Comparison of ENCODE assay signal across 9 cellular contexts in the genomic region with DNA sequence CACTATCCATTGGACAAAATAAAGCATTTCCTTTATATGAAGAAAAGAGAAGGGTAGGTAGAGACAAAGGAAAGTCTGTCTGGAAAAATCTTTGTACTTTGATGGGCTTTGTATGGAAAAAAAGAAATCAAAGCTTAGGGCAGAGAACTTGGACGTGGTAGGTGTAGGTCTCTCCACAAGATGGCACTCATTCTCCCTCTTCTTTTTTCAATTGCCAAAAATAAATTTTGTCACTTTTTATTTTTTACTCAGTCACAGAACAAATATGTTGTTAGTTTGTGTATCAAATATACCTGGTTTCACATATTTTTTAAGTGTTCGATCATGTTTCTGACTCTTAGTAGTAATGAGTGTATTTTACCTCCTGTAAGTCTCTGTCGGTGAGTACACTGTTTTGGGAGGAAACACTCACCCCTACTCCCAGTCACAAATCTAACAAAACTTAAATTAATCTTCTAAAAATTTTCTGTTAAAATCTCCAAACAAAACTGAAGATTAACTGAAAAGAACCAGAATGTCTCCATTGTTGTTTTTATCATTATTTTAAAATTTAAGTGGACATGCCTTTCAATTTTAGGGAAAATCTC.
A peak's percentile ranks its signal among the peaks of the same experiment; 100 is the strongest.
DNase-seq lines count a peak whose midpoint lies in the region; ATAC-seq and TF ChIP-seq lines count a peak whose summit lies in the region.
"Had no signal": no experiment of that assay in that cellular context is flagged by ENCODE, and none has a peak within 500 bp of the region (broad histone marks: within the 10 kb centered on the region; RNA-seq: fewer than 3 reads in every experiment).

No MANE protein-coding gene starts in this region.

- TF ChIP-seq EP300 in suprapubic skin (IDR thresholded peaks at IDR 0.05) = no peak

- H3K4me1 Mint-ChIP-seq in natural killer cell = no peaks in the 10 kb centered on the region

- H3K4me1 ChIP-seq in suprapubic skin = no peaks in the 10 kb centered on the region

- H3K36me3 Mint-ChIP-seq in natural killer cell = no peaks in the 10 kb centered on the region

- TF ChIP-seq CTCF in astrocyte of the spinal cord (IDR thresholded peaks at IDR 0.05; ENCODE audit: low read depth, low read length) = peak; percentile 63
- no peak for TF ChIP-seq CTCF in suprapubic skin (IDR thresholded peaks at IDR 0.05)
- TF ChIP-seq CTCF in natural killer cell (IDR thresholded peaks at IDR 0.05) = no peak

- ATAC-seq in HG03432 (IDR thresholded peaks at IDR 0.05; ENCODE audit: unreplicated experiment) = peak; percentile 50
- ATAC-seq in natural killer cell = no peak

- no peaks in the 10 kb centered on the region for H3K9me3 Mint-ChIP-seq in natural killer cell

- H3K27me3 ChIP-seq in suprapubic skin = no peaks in the 10 kb centered on the region

- no peaks in the 10 kb centered on the region for H3K27me3 Mint-ChIP-seq in natural killer cell (ENCODE audit: low read depth in 2 of 2)

- no peak for TF ChIP-seq POLR2A in suprapubic skin (IDR thresholded peaks at IDR 0.05)

- in situ Hi-C loops in astrocyte of the spinal cord (cut with HindIII; ENCODE audit: low sequenced_read_pairs) = no loop called here

- DNase-seq in DMS53 (lab: John Stamatoyannopoulos, UW) (peak; percentile 46), astrocyte of the spinal cord (ENCODE audit: low read depth, low spot score) (peak; percentile 17), medulla oblongata (ENCODE audit: extremely low spot score) (peak; percentile 41), suprapubic skin (ENCODE audit: low spot score in 2 of 2) (no peak), natural killer cell (no peak), T-helper 2 cell (no peak)
- DNase-seq in effector CD4-positive, alpha-beta T cell = no peak
- DNase-seq: activated CD4-positive, alpha-beta T cell treated with anti-CD3 and anti-CD28 coated beads for 48 hours had no signal

- H3K9me3 ChIP-seq in suprapubic skin = no peaks in the 10 kb centered on the region

- no peak overlapping the region for H3K27ac ChIP-seq in suprapubic skin

- WGBS in suprapubic skin = 73% methylated on average over 3 of the region's 3 CpGs

- intact Hi-C loops in natural killer cell (cut with micrococcal nuclease) = no loop called here

- H3K4me3 ChIP-seq in astrocyte of the spinal cord (ENCODE audit: low read depth, low read length) (no peak overlapping the region), suprapubic skin (no peak overlapping the region)

- no peak overlapping the region for H3K27ac Mint-ChIP-seq in natural killer cell

- H3K36me3 ChIP-seq in suprapubic skin = no peaks in the 10 kb centered on the region

- H3K4me3 Mint-ChIP-seq in natural killer cell = no peak overlapping the region

Comparison
In these comparisons a context has a peak if more than half of its experiments do, and no peak if none do; other contexts are left out.
1. DNase-seq: peak in DMS53 (single experiment), astrocyte of the spinal cord (single experiment) and medulla oblongata (single experiment); none in suprapubic skin (0 of 2), natural killer cell (single experiment), T-helper 2 cell (0 of 5) and effector CD4-positive, alpha-beta T cell (single experiment).